ENCODE assay signal across 10 cellular contexts in genomic region chr16:85463228-85463611, GRCh38.
DNase-seq lines count a peak whose midpoint lies in the region; ATAC-seq and TF ChIP-seq lines count a peak whose summit lies in the region.
"Had no signal": no experiment of that assay in that cellular context is flagged by ENCODE, and none has a peak within 500 bp of the region (broad histone marks: within the 10 kb centered on the region; RNA-seq: fewer than 3 reads in every experiment).

No MANE protein-coding gene starts in this region.

- H3K9me3 Mint-ChIP-seq in H9 (no peaks in the 10 kb centered on the region), brain (peaks cover 0 to 3% (median 0%) of the 10 kb centered on the region in 5 experiments)
- no peaks in the 10 kb centered on the region for H3K9me3 Mint-ChIP-seq in activated CD8-positive, alpha-beta memory T cell treated with anti-CD3 and anti-CD28 coated beads, Interleukin-2, amount 10 ng/mL, durations not matched to agents 7 days and 5 days (ENCODE audit: low read depth)

- no peaks in the 10 kb centered on the region for H3K9me3 ChIP-seq in H9 (ENCODE audit: control insufficient read depth, low read depth, low read length)
- H3K9me3 ChIP-seq in ovary, result no peaks in the 10 kb centered on the region

- H3K4me3 Mint-ChIP-seq in H9, result peak overlapping the region; percentile 51 to 73; a peak in 4 of 5 replicates
- H3K4me3 Mint-ChIP-seq in brain, result peak overlapping the region; percentile 50 to 81 (median 63)
- no peak overlapping the region for H3K4me3 Mint-ChIP-seq in activated CD8-positive, alpha-beta memory T cell treated with anti-CD3 and anti-CD28 coated beads, Interleukin-2, amount 10 ng/mL, durations not matched to agents 7 days and 5 days

- H3K36me3 Mint-ChIP-seq in H9 (ENCODE audit: insufficient read depth in 1 of 3, low read depth in 3 of 3) (no peaks in the 10 kb centered on the region), brain (no peaks in the 10 kb centered on the region)
- no peaks in the 10 kb centered on the region for H3K36me3 Mint-ChIP-seq in activated CD8-positive, alpha-beta memory T cell treated with anti-CD3 and anti-CD28 coated beads, Interleukin-2, amount 10 ng/mL, durations not matched to agents 7 days and 5 days

- no peak for TF ChIP-seq EP300 in ovary (IDR thresholded peaks at IDR 0.05)

- H3K18ac ChIP-seq in H9 (ENCODE audit: insufficient read length, low read depth, low read length), result no peak overlapping the region

- no peak overlapping the region for H3K27ac Mint-ChIP-seq in H9
- H3K27ac Mint-ChIP-seq in brain, result peak overlapping the region in 2 of 5 experiments; percentile 62 to 77
- H3K27ac Mint-ChIP-seq in activated CD8-positive, alpha-beta memory T cell treated with anti-CD3 and anti-CD28 coated beads, Interleukin-2, amount 10 ng/mL, durations not matched to agents 7 days and 5 days, result no peak overlapping the region

- peak overlapping the region; percentile 9 for H3K4me2 ChIP-seq in H9 (ENCODE audit: insufficient read depth, insufficient read length, low read length)

- H3K56ac ChIP-seq in H9 (ENCODE audit: insufficient read length, low read depth, low read length), result no peak overlapping the region

- POLR2A ChIA-PET in AG04449 (lab: Yijun Ruan, JAX), result interaction anchor here (1.0 kb wide), 1 partner anchor 52 kb away, joined by 3 read pairs; no protein-coding TSS in a partner anchor

- no peaks in the 10 kb centered on the region for H4K20me1 ChIP-seq in H9 (ENCODE audit: control insufficient read depth, insufficient read depth, insufficient read length)

- H3K14ac ChIP-seq in H9 (ENCODE audit: insufficient read depth, low read length), result no peak overlapping the region; the same call in 1 of the 2 replicates

- DNase-seq in AG04449 (ENCODE audit: low read depth, low spot score) (no peak), H9 (no peak), ovary (peak in 4 of 5 donors; percentile 45 to 71 (median 56)), germinal center (ENCODE audit: low spot score) (no peak)
- DNase-seq in activated CD8-positive, alpha-beta memory T cell treated with anti-CD3 and anti-CD28 coated beads, Interleukin-2, amount 10 ng/mL, durations not matched to agents 7 days and 5 days, result no peak
- DNase-seq: NCI-H146 had no signal

- no peak overlapping the region for H2BK20ac ChIP-seq in H9 (ENCODE audit: low read depth, low read length, poor library complexity, severe bottlenecking)

- H4K8ac ChIP-seq in H9 (replicated peaks; ENCODE audit: insufficient read length, low read depth, low read length), result no peak overlapping the region

- peaks cover 8% of the 10 kb centered on the region for H3K23me2 ChIP-seq in H9 (ENCODE audit: insufficient read length, low read depth, low read length, poor library complexity, severe bottlenecking)

- no peak overlapping the region for H3K23ac ChIP-seq in H9 (ENCODE audit: insufficient read length, low read depth, low read length)

- no peak overlapping the region for H2BK12ac ChIP-seq in H9 (ENCODE audit: insufficient read length, low read depth, low read length)

- H3K9ac ChIP-seq in H9 (ENCODE audit: extremely low read depth, insufficient read length, low read length), result no peak overlapping the region

- H3K4me1 ChIP-seq in H9 (ENCODE audit: insufficient read depth, low read length), result peaks cover 8% of the 10 kb centered on the region
- peaks cover 52% of the 10 kb centered on the region for H3K4me1 ChIP-seq in ovary (ENCODE audit: insufficient read depth)

- intact Hi-C loops in ovary (cut with DNase I), result no loop called here

- H3K4me1 Mint-ChIP-seq in H9, result peaks cover 27 to 42% of the 10 kb centered on the region in 2 experiments
- peaks cover 78% of the 10 kb centered on the region for H3K4me1 Mint-ChIP-seq in brain
- H3K4me1 Mint-ChIP-seq in activated CD8-positive, alpha-beta memory T cell treated with anti-CD3 and anti-CD28 coated beads, Interleukin-2, amount 10 ng/mL, durations not matched to agents 7 days and 5 days, result no peaks in the 10 kb centered on the region

- no CpG with 5 or more reads among the region's 17 CpGs for WGBS in H9 (ENCODE audit: extremely low coverage, insufficient read length, low lambda C conversion rate)
- WGBS in ovary, 3 donors, result 14 to 20% (median 18%) methylated on average over 17 of the region's 17 CpGs

- H3K79me2 ChIP-seq in H9 (ENCODE audit: insufficient read depth, low read length), result no peaks in the 10 kb centered on the region

- H3K79me1 ChIP-seq in H9 (ENCODE audit: insufficient read depth, low read depth, low read length, poor library complexity, severe bottlenecking), result no peaks in the 10 kb centered on the region

- no peak for TF ChIP-seq POLR2A in ovary (IDR thresholded peaks at IDR 0.05)

- no peak overlapping the region for H3K4ac ChIP-seq in H9 (ENCODE audit: low read depth, low read length)

- no peak overlapping the region for H4K91ac ChIP-seq in H9 (ENCODE audit: insufficient read length, low read depth, low read length)

- H3K27ac ChIP-seq in H9 (ENCODE audit: insufficient read length, low read depth, low read length) (no peak overlapping the region), ovary (peak overlapping the region; percentile 62 to 79)

- no peak overlapping the region for H2AK5ac ChIP-seq in H9 (ENCODE audit: insufficient read length, low read length)

- ATAC-seq in GM21786 (IDR thresholded peaks at IDR 0.05; ENCODE audit: unreplicated experiment), result no peak
- ATAC-seq in activated CD8-positive, alpha-beta memory T cell treated with anti-CD3 and anti-CD28 coated beads, Interleukin-2, amount 10 ng/mL, durations not matched to agents 7 days and 5 days, result no peak
- ATAC-seq in GM19351 (IDR thresholded peaks at IDR 0.05; ENCODE audit: unreplicated experiment), result no peak
- ATAC-seq: left lobe of liver had no signal

- no peak overlapping the region for H3T11ph ChIP-seq in H9 (ENCODE audit: low read length)

- no peak overlapping the region for H2BK5ac ChIP-seq in H9 (ENCODE audit: insufficient read length, low read length)

- CTCF ChIA-PET in AG04449 (lab: Yijun Ruan, JAX), result no interaction called here
- CTCF ChIA-PET in activated CD8-positive, alpha-beta memory T cell treated with anti-CD3 and anti-CD28 coated beads, Interleukin-2, amount 10 ng/mL, durations not matched to agents 7 days and 5 days (lab: Charles Lee), result interaction anchor here (1.8 kb wide), 1 partner anchor 153 kb away, joined by 4 read pairs; no protein-coding TSS in a partner anchor

- no peak overlapping the region for H4K5ac ChIP-seq in H9 (ENCODE audit: insufficient read length, low read depth, low read length)

- no peaks in the 10 kb centered on the region for H3K36me3 ChIP-seq in ovary

- H3K27me3 Mint-ChIP-seq in H9 (ENCODE audit: low read depth) (peaks cover 75% of the 10 kb centered on the region), brain (no peaks in the 10 kb centered on the region)
- peaks cover 45% of the 10 kb centered on the region for H3K27me3 Mint-ChIP-seq in activated CD8-positive, alpha-beta memory T cell treated with anti-CD3 and anti-CD28 coated beads, Interleukin-2, amount 10 ng/mL, durations not matched to agents 7 days and 5 days

- no peak overlapping the region for H2AFZ ChIP-seq in H9 (ENCODE audit: low read length)

- H3K27me3 ChIP-seq in H9 (ENCODE audit: insufficient read depth, low read length) (peaks cover 4% of the 10 kb centered on the region; the same call in 1 of the 2 replicates), ovary (no peaks in the 10 kb centered on the region)

- H3K4me3 ChIP-seq in AG04449 (ENCODE audit: low read depth, low read length), result peak overlapping the region; percentile 6; the same call in 1 of the 2 replicates
- H3K4me3 ChIP-seq in ovary, result peak overlapping the region; percentile 45

- H2BK120ac ChIP-seq in H9 (ENCODE audit: low read depth, low read length, poor library complexity, severe bottlenecking), result no peak overlapping the region

- no peak overlapping the region for H2BK15ac ChIP-seq in H9 (ENCODE audit: low read depth, low read length)

- TF ChIP-seq CTCF in AG04449 (IDR thresholded peaks at IDR 0.05; ENCODE audit: insufficient read depth, low read length, missing control alignments) (no peak), H9 (conservative IDR thresholded peaks at IDR 0.05) (no peak), brain (conservative IDR thresholded peaks at IDR 0.05) (no peak), ovary (IDR thresholded peaks at IDR 0.05) (no peak)

Comparison
In these comparisons a context has a peak if more than half of its experiments do, and no peak if none do; other contexts are left out.
1. DNase-seq: peak in ovary (4 of 5); none in AG04449 (single experiment), H9 (single experiment), activated CD8-positive, alpha-beta memory T cell treated with anti-CD3 and anti-CD28 coated beads, Interleukin-2, amount 10 ng/mL, durations not matched to agents 7 days and 5 days (single experiment) and germinal center (single experiment).